ENCODE assay signal across 12 cellular contexts in genomic region chr15:40452296-40453090, GRCh38. TPM values are rescaled to one million over a fixed set of nuclear protein-coding genes. Genes with fewer than 3 reads are reported as not detected.
DNase-seq lines count a peak whose midpoint lies in the region; ATAC-seq, FAIRE-seq and TF ChIP-seq lines count a peak whose summit lies in the region.
"Had no signal": no experiment of that assay in that cellular context is flagged by ENCODE, and none has a peak within 500 bp of the region (broad histone marks: within the 10 kb centered on the region; RNA-seq: fewer than 3 reads in every experiment).

No MANE protein-coding gene starts in this region.

- H3K27me3 Mint-ChIP-seq in activated naive CD4-positive, alpha-beta T cell treated with anti-CD3 and anti-CD28 coated beads, Interleukin-2, amount 10 ng/mL, durations not matched to agents 7 days and 5 days = no peaks in the 10 kb centered on the region
- no peaks in the 10 kb centered on the region for H3K27me3 Mint-ChIP-seq in effector memory CD8-positive, alpha-beta T cell

- H3K27ac Mint-ChIP-seq in activated naive CD4-positive, alpha-beta T cell treated with anti-CD3 and anti-CD28 coated beads, Interleukin-2, amount 10 ng/mL, durations not matched to agents 7 days and 5 days = peak overlapping the region; percentile 90
- peak overlapping the region; percentile 88 to 92 for H3K27ac Mint-ChIP-seq in effector memory CD8-positive, alpha-beta T cell

- H3K27ac ChIP-seq in KOPT-K1 (ENCODE audit: low read depth, low read length, poor library complexity, severe bottlenecking) (peak overlapping the region; percentile 4), adrenal gland (no peak overlapping the region)

- peaks cover 7% of the 10 kb centered on the region for H3K36me3 Mint-ChIP-seq in activated naive CD4-positive, alpha-beta T cell treated with anti-CD3 and anti-CD28 coated beads, Interleukin-2, amount 10 ng/mL, durations not matched to agents 7 days and 5 days
- peaks cover 11% of the 10 kb centered on the region for H3K36me3 Mint-ChIP-seq in effector memory CD8-positive, alpha-beta T cell (ENCODE audit: insufficient read depth)

- intact Hi-C loops in posterior vena cava (cut with DNase I) (no loop called here), adrenal gland (cut with DNase I) (no loop called here)

- 63 to 77% (median 68%) methylated on average over 10 to 11 of the region's 11 CpGs for WGBS in adrenal gland, 4 donors

- peaks cover 28 to 42% of the 10 kb centered on the region in 2 donors for H3K4me1 ChIP-seq in adrenal gland (replicated peaks in 1 of 2)

- H3K9me3 ChIP-seq in KOPT-K1 (ENCODE audit: insufficient read depth, low read length, poor library complexity, severe bottlenecking) (no peaks in the 10 kb centered on the region), adrenal gland (replicated peaks in 1 of 3) (no peaks in the 10 kb centered on the region)
- H3K9me3 ChIP-seq: SK-N-SH had no signal

- H3K36me3 ChIP-seq in KOPT-K1 (ENCODE audit: insufficient read depth, low read length) (no peaks in the 10 kb centered on the region), adrenal gland (replicated peaks in 1 of 2) (no peaks in the 10 kb centered on the region)

- H3K4me1 Mint-ChIP-seq in activated naive CD4-positive, alpha-beta T cell treated with anti-CD3 and anti-CD28 coated beads, Interleukin-2, amount 10 ng/mL, durations not matched to agents 7 days and 5 days = peaks cover 84% of the 10 kb centered on the region
- peaks cover 62 to 70% of the 10 kb centered on the region in 2 donors for H3K4me1 Mint-ChIP-seq in effector memory CD8-positive, alpha-beta T cell (ENCODE audit: low read depth in 2 of 2)

- ATAC-seq in effector memory CD8-positive, alpha-beta T cell (replicated peaks) = peak; percentile 72

- DNase-seq in activated naive CD4-positive, alpha-beta T cell treated with anti-CD3 and anti-CD28 coated beads, Interleukin-2, amount 10 ng/mL, durations not matched to agents 7 days and 5 days = peak; percentile 45
- no peak for DNase-seq in activated naive CD4-positive, alpha-beta T cell treated with Interleukin-2 at 50 U/mL for 16 hours
- no peak for DNase-seq in effector memory CD8-positive, alpha-beta T cell
- DNase-seq in posterior vena cava (ENCODE audit: low spot score) (no peak), adrenal gland (no peak), D721Med (ENCODE audit: insufficient read length, low spot score) (no peak), kidney glomerular epithelial cell (lab: John Stamatoyannopoulos, UW) (no peak)
- DNase-seq: cerebellar nuclear complex, midbrain, NCI-H345, SK-N-SH had no signal

- no peak for FAIRE-seq in D721Med (lab: Jason Lieb, UNC)

- no peaks in the 10 kb centered on the region for H3K27me3 ChIP-seq in adrenal gland

- H3K4me3 ChIP-seq in adrenal gland = no peak overlapping the region

- TF ChIP-seq POLR2A in adrenal gland (IDR thresholded peaks at IDR 0.05) = no peak

- no peak for TF ChIP-seq CTCF in adrenal gland (IDR thresholded peaks at IDR 0.05)
- no peak for TF ChIP-seq CTCF in D721Med (IDR thresholded peaks at IDR 0.05; ENCODE audit: insufficient read depth, missing control alignments)

- H3K9me3 Mint-ChIP-seq in activated naive CD4-positive, alpha-beta T cell treated with anti-CD3 and anti-CD28 coated beads, Interleukin-2, amount 10 ng/mL, durations not matched to agents 7 days and 5 days = no peaks in the 10 kb centered on the region
- H3K9me3 Mint-ChIP-seq in effector memory CD8-positive, alpha-beta T cell = no peaks in the 10 kb centered on the region

- H3K4me3 Mint-ChIP-seq in activated naive CD4-positive, alpha-beta T cell treated with anti-CD3 and anti-CD28 coated beads, Interleukin-2, amount 10 ng/mL, durations not matched to agents 7 days and 5 days = peak overlapping the region; percentile 62
- peak overlapping the region; percentile 74 to 75 for H3K4me3 Mint-ChIP-seq in effector memory CD8-positive, alpha-beta T cell

- CTCF ChIA-PET in activated naive CD4-positive, alpha-beta T cell treated with anti-CD3 and anti-CD28 coated beads, Interleukin-2, amount 10 ng/mL, durations not matched to agents 7 days and 5 days (lab: Charles Lee) = interaction anchor here (1.5 to 3.9 kb wide), 3 partner anchors 10 to 55 kb away, joined by 3 to 19 read pairs (median 12); partner anchors contain the start of genes BAHD1 and CHST14

RNA-seq across cellular contexts. Expression of gene BAHD1, which starts 11.7 kb away (rescaled TPM):
- total RNA-seq in posterior vena cava (10 to 100 TPM; 11.9 to 13.8 TPM), adrenal gland (10 to 100 TPM; 26.3 to 58.8 (median 36.3) TPM)
- 10 to 100 TPM; 13.2 to 30.8 (median 23.6) TPM for polyA plus RNA-seq in adrenal gland

RNA-seq across cellular contexts. Expression of gene CHST14, which starts 18.3 kb away (rescaled TPM):
- 10 to 100 TPM; 11.8 to 15.8 TPM for total RNA-seq in posterior vena cava
- 10 to 100 TPM in 5 of 8 donors, 1 to 10 TPM in 3; 7.9 to 20.6 (median 14.2) TPM for total RNA-seq in adrenal gland
- polyA plus RNA-seq in adrenal gland = 10 to 100 TPM in 1 of 3 donors, 1 to 10 TPM in 2; 5.0 to 11.0 (median 6.7) TPM

RNA-seq across cellular contexts. Expression of gene IVD, which starts 46.9 kb away (rescaled TPM):
- 10 to 100 TPM; 24.3 to 38.9 TPM for total RNA-seq in posterior vena cava
- 100 to 1,000 TPM; 120 to 252 (median 169) TPM for total RNA-seq in adrenal gland
- polyA plus RNA-seq in adrenal gland = 10 to 100 TPM; 61.0 to 92.4 (median 62.6) TPM
